ENCODE assay signal across 8 cellular contexts in genomic region chr19:5949792-5950305, GRCh38. TPM values are rescaled to one million over a fixed set of nuclear protein-coding genes. Genes with fewer than 3 reads are reported as not detected.
DNase-seq lines count a peak whose midpoint lies in the region; ATAC-seq and TF ChIP-seq lines count a peak whose summit lies in the region.

No MANE protein-coding gene starts in this region.

- TF ChIP-seq POLR2A in uterus (IDR thresholded peaks at IDR 0.05): no peak
- no peak for TF ChIP-seq POLR2A in suprapubic skin (IDR thresholded peaks at IDR 0.05)

- peaks cover 10 to 29% of the 10 kb centered on the region in 2 donors for H3K4me1 ChIP-seq in uterus
- peaks cover 63% of the 10 kb centered on the region for H3K4me1 ChIP-seq in suprapubic skin

- peak overlapping the region; percentile 50 to 78 for H3K27ac ChIP-seq in uterus
- no peak overlapping the region for H3K27ac ChIP-seq in suprapubic skin

- intact Hi-C loops in uterus (cut with DNase I; ENCODE audit: low total_unique reads): no loop called here

- peak; percentile 41 for DNase-seq in activated gamma-delta T cell treated with Interleukin-2 at 50 U/mL for 16 hours
- no peak for DNase-seq in activated gamma-delta T cell (lab: John Stamatoyannopoulos, UW)
- DNase-seq in activated T-helper 1 cell treated with Interleukin-2 at 50 U/mL for 16 hours (ENCODE audit: low read depth): peak; percentile 24
- DNase-seq in left kidney (ENCODE audit: low read depth, low spot score): peak; percentile 88
- DNase-seq in uterus: no peak
- no peak for DNase-seq in suprapubic skin (ENCODE audit: low spot score in 2 of 2)

- no peaks in the 10 kb centered on the region for H3K27me3 ChIP-seq in uterus
- H3K27me3 ChIP-seq in suprapubic skin: no peaks in the 10 kb centered on the region

- no peak for ATAC-seq in HG03039 (IDR thresholded peaks at IDR 0.05; ENCODE audit: unreplicated experiment)
- no peak for ATAC-seq in HG02642 (IDR thresholded peaks at IDR 0.05; ENCODE audit: poor library complexity, unreplicated experiment)

- TF ChIP-seq CTCF in uterus (IDR thresholded peaks at IDR 0.05) (no peak), suprapubic skin (IDR thresholded peaks at IDR 0.05) (no peak)

- no peaks in the 10 kb centered on the region for H3K9me3 ChIP-seq in uterus
- H3K9me3 ChIP-seq in suprapubic skin: no peaks in the 10 kb centered on the region

- TF ChIP-seq EP300 in suprapubic skin (IDR thresholded peaks at IDR 0.05): no peak

- 94% methylated on average over 11 of the region's 13 CpGs for WGBS in suprapubic skin

- no peaks in the 10 kb centered on the region for H3K36me3 ChIP-seq in uterus
- H3K36me3 ChIP-seq in suprapubic skin: peaks cover 10% of the 10 kb centered on the region

- H3K4me3 ChIP-seq in uterus (no peak overlapping the region), suprapubic skin (no peak overlapping the region)

RNA-seq across cellular contexts. Expression of gene RANBP3, which starts 28.1 kb away (rescaled TPM):
- total RNA-seq in uterus (10 to 100 TPM; 40.9 to 98.1 (median 48.5) TPM), suprapubic skin (10 to 100 TPM; 55.6 to 85.0 (median 78.0) TPM)

RNA-seq across cellular contexts. Expression of gene CAPS, which starts 35.8 kb away (rescaled TPM):
- total RNA-seq in uterus: 10 to 100 TPM in 3 of 4 donors, 1 to 10 TPM in 1; 2.0 to 48.7 (median 12.4) TPM
- 10 to 100 TPM in 2 of 4 donors, 1 to 10 TPM in 2; 7.2 to 36.5 (median 10.0) TPM for total RNA-seq in suprapubic skin

RNA-seq across cellular contexts. Expression of gene VMAC, which starts 45.2 kb away (rescaled TPM):
- total RNA-seq in uterus (10 to 100 TPM in 1 of 4 donors, 1 to 10 TPM in 3; 2.6 to 10.9 (median 7.1) TPM), suprapubic skin (10 to 100 TPM in 2 of 4 donors, 1 to 10 TPM in 2; 7.4 to 15.4 (median 12.0) TPM)

RNA-seq across cellular contexts. Expression of gene NDUFA11, which starts 46.3 kb away (rescaled TPM):
- total RNA-seq in uterus: 100 to 1,000 TPM in 3 of 4 donors, 10 to 100 TPM in 1; 68.7 to 261 (median 150) TPM
- 100 to 1,000 TPM in 3 of 4 donors, 10 to 100 TPM in 1; 80.9 to 245 (median 174) TPM for total RNA-seq in suprapubic skin

Comparison
In these comparisons a context has a peak if more than half of its experiments do, and no peak if none do; other contexts are left out.
1. DNase-seq: peak in activated gamma-delta T cell treated with Interleukin-2 at 50 U/mL for 16 hours (single experiment), activated T-helper 1 cell treated with Interleukin-2 at 50 U/mL for 16 hours (single experiment) and left kidney (single experiment); none in activated gamma-delta T cell (single experiment), uterus (0 of 2) and suprapubic skin (0 of 2).